In the genomic region with DNA sequence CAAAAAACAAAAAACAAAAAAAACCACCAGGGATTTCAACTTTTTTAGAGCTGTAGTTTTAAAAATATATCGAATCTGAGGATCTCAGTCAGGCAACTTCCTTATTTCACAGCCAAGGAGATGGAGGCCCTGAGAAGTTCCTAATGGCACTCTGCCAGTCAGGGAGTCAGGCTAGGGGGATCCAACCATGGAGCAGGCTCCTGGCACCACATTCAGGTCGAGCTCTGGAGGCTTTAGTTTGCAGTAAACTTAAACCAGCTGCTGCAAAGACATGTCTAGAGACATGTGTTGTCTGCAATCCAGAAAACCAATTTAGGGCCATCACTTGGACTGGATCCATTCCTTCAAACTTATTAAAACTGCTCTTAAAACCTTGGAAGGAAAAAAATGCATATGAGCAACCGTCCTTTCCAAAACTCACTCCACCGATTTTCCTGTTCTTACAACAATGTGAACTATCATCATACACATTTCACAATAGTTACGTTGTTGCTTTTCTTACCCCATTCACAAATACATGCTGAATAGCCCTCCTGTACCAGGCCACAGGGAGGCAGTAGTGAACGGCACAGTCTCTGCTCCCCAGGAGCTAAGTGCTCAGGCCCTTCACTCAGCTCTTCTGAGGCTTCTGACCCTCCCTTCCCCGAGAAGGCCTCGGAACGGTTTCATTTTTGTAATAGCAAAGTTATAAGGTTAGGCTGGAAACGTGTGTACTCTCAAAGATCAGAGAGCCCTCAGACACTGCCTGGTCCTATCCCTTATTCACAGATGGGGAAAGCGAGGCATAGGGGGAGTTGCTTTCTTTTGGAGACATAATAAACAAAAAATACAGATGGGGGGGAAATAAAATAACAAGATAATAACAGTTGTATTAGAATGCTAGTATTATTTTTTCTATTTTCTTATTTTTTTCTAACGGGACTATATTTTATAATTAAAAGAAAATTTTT, we compare ENCODE assay signal across 8 cellular contexts. TPM values are rescaled to one million over a fixed set of nuclear protein-coding genes. Genes with fewer than 3 reads are reported as not detected.
DNase-seq lines count a peak whose midpoint lies in the region; ATAC-seq and TF ChIP-seq lines count a peak whose summit lies in the region.

No MANE protein-coding gene starts in this region.

- H3K4me3 ChIP-seq in HAP-1 (no peak overlapping the region), lower lobe of right lung (no peak overlapping the region), urinary bladder (ENCODE audit: low read depth, low read length) (no peak overlapping the region)

- peaks cover 11% of the 10 kb centered on the region for H3K36me3 Mint-ChIP-seq in chondrocyte (ENCODE audit: low read depth)

- intact Hi-C loops in lower lobe of right lung (cut with DNase I): no loop called here

- ATAC-seq in SK-N-SH treated with all-trans-retinoic acid at 6 μM for 48 hours (peak; percentile 80), lower lobe of right lung (peak; percentile 95 to 96), HG02938 (IDR thresholded peaks at IDR 0.05; ENCODE audit: unreplicated experiment) (no peak), GM18498 (IDR thresholded peaks at IDR 0.05; ENCODE audit: unreplicated experiment) (no peak)

- H3K27me3 ChIP-seq in HAP-1 (ENCODE audit: low read depth) (no peaks in the 10 kb centered on the region), lower lobe of right lung (ENCODE audit: low read depth) (no peaks in the 10 kb centered on the region)

- TF ChIP-seq CTCF in chondrocyte (IDR thresholded peaks at IDR 0.05) (peak; percentile 67), lower lobe of right lung (IDR thresholded peaks at IDR 0.05) (peak; percentile 66)

- H3K36me3 ChIP-seq in HAP-1 (replicated peaks) (peaks cover 32% of the 10 kb centered on the region), lower lobe of right lung (peaks cover 60% of the 10 kb centered on the region), urinary bladder (ENCODE audit: insufficient read depth) (no peaks in the 10 kb centered on the region)

- DNase-seq in Ammon's horn (ENCODE audit: low spot score): peak; percentile 48
- peak; percentile 25 to 63 for DNase-seq in HAP-1 (ENCODE audit: low spot score in 2 of 2)
- DNase-seq in chondrocyte (ENCODE audit: low spot score): no peak
- peak; percentile 84 for DNase-seq in lower lobe of right lung

- H3K4me1 ChIP-seq in HAP-1 (no peaks in the 10 kb centered on the region), lower lobe of right lung (peaks cover 11% of the 10 kb centered on the region), urinary bladder (ENCODE audit: insufficient read depth) (no peaks in the 10 kb centered on the region)

- WGBS in urinary bladder: 27% methylated on average over 12 of the region's 12 CpGs

- H3K27ac Mint-ChIP-seq in chondrocyte (ENCODE audit: unreplicated experiment): no peak overlapping the region

- peaks cover 6% of the 10 kb centered on the region for H3K4me1 Mint-ChIP-seq in chondrocyte (ENCODE audit: low read depth)

- in situ Hi-C loops in HAP-1 (cut with MboI; ENCODE audit: low sequenced_read_pairs): loop anchor here (5.0 kb wide), 1 partner anchor 92 kb away; no protein-coding TSS in a partner anchor

- H3K9me3 ChIP-seq in HAP-1: no peaks in the 10 kb centered on the region
- no peaks in the 10 kb centered on the region for H3K9me3 ChIP-seq in lower lobe of right lung

- H3K9me3 Mint-ChIP-seq in chondrocyte (ENCODE audit: low read depth): no peaks in the 10 kb centered on the region

- H3K27ac ChIP-seq in lower lobe of right lung (peak overlapping the region; percentile 32), urinary bladder (ENCODE audit: low read depth) (peak overlapping the region; percentile 43)

- H3K4me3 Mint-ChIP-seq in chondrocyte (ENCODE audit: unreplicated experiment): no peak overlapping the region

- H3K27me3 Mint-ChIP-seq in chondrocyte (ENCODE audit: low read depth): no peaks in the 10 kb centered on the region

TF ChIP-seq in SK-N-SH treated with all-trans-retinoic acid at 6 μM for 48 hours, 23 proteins besides CTCF, POLR2A, EP300 and RAD21:
- TF ChIP-seq SNAI2 (CRISPR knock-in tag; IDR thresholded peaks at IDR 0.05) (no peak), ZNF565 (CRISPR knock-in tag; conservative IDR thresholded peaks at IDR 0.05; ENCODE audit: low read depth) (no peak), ESRRG (CRISPR knock-in tag; IDR thresholded peaks at IDR 0.05) (no peak), BACH2 (CRISPR knock-in tag; IDR thresholded peaks at IDR 0.05; ENCODE audit: borderline replicate concordance) (no peak), ZFP3 (CRISPR knock-in tag; IDR thresholded peaks at IDR 0.05) (no peak), ZC3H10 (CRISPR knock-in tag; IDR thresholded peaks at IDR 0.05) (no peak), RARB (CRISPR knock-in tag; IDR thresholded peaks at IDR 0.05) (no peak), ARNTL (CRISPR knock-in tag; IDR thresholded peaks at IDR 0.05; ENCODE audit: borderline replicate concordance, low read depth) (no peak), ZFP30 (CRISPR knock-in tag; IDR thresholded peaks at IDR 0.05) (no peak), CREB5 (CRISPR knock-in tag; IDR thresholded peaks at IDR 0.05; ENCODE audit: low read depth) (no peak), ZNF8 (CRISPR knock-in tag; IDR thresholded peaks at IDR 0.05) (no peak), ISL1 (CRISPR knock-in tag; IDR thresholded peaks at IDR 0.05) (no peak), PPARA (CRISPR knock-in tag; IDR thresholded peaks at IDR 0.05; ENCODE audit: borderline replicate concordance) (no peak), OSR1 (CRISPR knock-in tag; IDR thresholded peaks at IDR 0.05) (no peak)
- TF ChIP-seq, protein P1, sequence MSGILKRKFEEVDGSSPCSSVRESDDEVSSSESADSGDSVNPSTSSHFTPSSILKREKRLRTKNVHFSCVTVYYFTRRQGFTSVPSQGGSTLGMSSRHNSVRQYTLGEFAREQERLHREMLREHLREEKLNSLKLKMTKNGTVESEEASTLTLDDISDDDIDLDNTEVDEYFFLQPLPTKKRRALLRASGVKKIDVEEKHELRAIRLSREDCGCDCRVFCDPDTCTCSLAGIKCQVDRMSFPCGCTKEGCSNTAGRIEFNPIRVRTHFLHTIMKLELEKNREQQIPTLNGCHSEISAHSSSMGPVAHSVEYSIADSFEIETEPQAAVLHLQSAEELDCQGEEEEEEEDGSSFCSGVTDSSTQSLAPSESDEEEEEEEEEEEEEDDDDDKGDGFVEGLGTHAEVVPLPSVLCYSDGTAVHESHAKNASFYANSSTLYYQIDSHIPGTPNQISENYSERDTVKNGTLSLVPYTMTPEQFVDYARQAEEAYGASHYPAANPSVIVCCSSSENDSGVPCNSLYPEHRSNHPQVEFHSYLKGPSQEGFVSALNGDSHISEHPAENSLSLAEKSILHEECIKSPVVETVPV (CRISPR knock-in tag; IDR thresholded peaks at IDR 0.05): no peak
- TF ChIP-seq, protein P2, sequence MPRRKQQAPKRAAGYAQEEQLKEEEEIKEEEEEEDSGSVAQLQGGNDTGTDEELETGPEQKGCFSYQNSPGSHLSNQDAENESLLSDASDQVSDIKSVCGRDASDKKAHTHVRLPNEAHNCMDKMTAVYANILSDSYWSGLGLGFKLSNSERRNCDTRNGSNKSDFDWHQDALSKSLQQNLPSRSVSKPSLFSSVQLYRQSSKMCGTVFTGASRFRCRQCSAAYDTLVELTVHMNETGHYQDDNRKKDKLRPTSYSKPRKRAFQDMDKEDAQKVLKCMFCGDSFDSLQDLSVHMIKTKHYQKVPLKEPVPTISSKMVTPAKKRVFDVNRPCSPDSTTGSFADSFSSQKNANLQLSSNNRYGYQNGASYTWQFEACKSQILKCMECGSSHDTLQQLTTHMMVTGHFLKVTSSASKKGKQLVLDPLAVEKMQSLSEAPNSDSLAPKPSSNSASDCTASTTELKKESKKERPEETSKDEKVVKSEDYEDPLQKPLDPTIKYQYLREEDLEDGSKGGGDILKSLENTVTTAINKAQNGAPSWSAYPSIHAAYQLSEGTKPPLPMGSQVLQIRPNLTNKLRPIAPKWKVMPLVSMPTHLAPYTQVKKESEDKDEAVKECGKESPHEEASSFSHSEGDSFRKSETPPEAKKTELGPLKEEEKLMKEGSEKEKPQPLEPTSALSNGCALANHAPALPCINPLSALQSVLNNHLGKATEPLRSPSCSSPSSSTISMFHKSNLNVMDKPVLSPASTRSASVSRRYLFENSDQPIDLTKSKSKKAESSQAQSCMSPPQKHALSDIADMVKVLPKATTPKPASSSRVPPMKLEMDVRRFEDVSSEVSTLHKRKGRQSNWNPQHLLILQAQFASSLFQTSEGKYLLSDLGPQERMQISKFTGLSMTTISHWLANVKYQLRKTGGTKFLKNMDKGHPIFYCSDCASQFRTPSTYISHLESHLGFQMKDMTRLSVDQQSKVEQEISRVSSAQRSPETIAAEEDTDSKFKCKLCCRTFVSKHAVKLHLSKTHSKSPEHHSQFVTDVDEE (CRISPR knock-in tag; IDR thresholded peaks at IDR 0.05): no peak

RNA-seq across cellular contexts. Expression of gene RFT1, which starts 20.1 kb away (rescaled TPM):
- total RNA-seq in chondrocyte (13.9 to 19.3 TPM (median 14.8 TPM) in 3 replicates), lower lobe of right lung (18.3 TPM), urinary bladder (14.2 TPM)
- 11.5 TPM for polyA plus RNA-seq in urinary bladder

RNA-seq across cellular contexts. Expression of gene PRKCD, which starts 50.9 kb away (rescaled TPM):
- total RNA-seq in chondrocyte: 11.6 to 20.0 TPM (median 17.1 TPM) in 3 replicates
- 103 TPM for total RNA-seq in lower lobe of right lung
- total RNA-seq in urinary bladder: 5.2 TPM
- polyA plus RNA-seq in urinary bladder: 23.8 TPM

Comparison
In these comparisons a context has a peak if more than half of its experiments do, and no peak if none do; other contexts are left out.
1. ATAC-seq: peak in SK-N-SH treated with all-trans-retinoic acid at 6 μM for 48 hours (single experiment) and lower lobe of right lung (2 of 2); none in HG02938 (single experiment) and GM18498 (single experiment).